In genomic region chr7:128343554-128344430, GRCh38 we compare ENCODE assay signal across 8 cellular contexts. TPM values are rescaled to one million over a fixed set of nuclear protein-coding genes. Genes with fewer than 3 reads are reported as not detected.
A peak's percentile ranks its signal among the peaks of the same experiment; 100 is the strongest.
DNase-seq lines count a peak whose midpoint lies in the region; ATAC-seq and TF ChIP-seq lines count a peak whose summit lies in the region.

Gene RBM28, minus strand, starts transcription at chr7:128343908. Its CDS starts 115 bp downstream, at chr7:128343793.

- H3K27me3 Mint-ChIP-seq in IgD-negative memory B cell: peaks cover 7% of the 10 kb centered on the region
- H3K27me3 Mint-ChIP-seq in activated T-cell treated with anti-CD3 and anti-CD28 coated beads, Interleukin-2, amount 50 U/mL, for 24 hours: no peaks in the 10 kb centered on the region

- H3K9me3 ChIP-seq in esophagus (ENCODE audit: control insufficient read depth in 2 of 2, insufficient read depth in 1 of 2, low read depth in 1 of 2, low read length in 1 of 2): no peaks in the 10 kb centered on the region
- no peaks in the 10 kb centered on the region for H3K9me3 ChIP-seq in muscle layer of colon (ENCODE audit: low read length)

- ATAC-seq in GM21576 (IDR thresholded peaks at IDR 0.05; ENCODE audit: unreplicated experiment): peak; percentile 92

- DNase-seq in DMS53 (lab: John Stamatoyannopoulos, UW): peak; percentile 98
- DNase-seq in activated T-cell treated with anti-CD3 and anti-CD28 coated beads, Interleukin-2, amount 50 U/mL, for 24 hours: peak; percentile 90
- peak; percentile 65 to 69 for DNase-seq in stimulated activated CD8-positive, alpha-beta memory T cell treated with anti-CD3 and anti-CD28 coated beads, Interleukin-7, amount 100 ng/mL, for 1 hour (ENCODE audit: low read depth in 2 of 2)

- H3K27ac Mint-ChIP-seq in IgD-negative memory B cell: peak within 1 kb of the TSS; percentile 90 to 97 (median 95)
- peak within 1 kb of the TSS; percentile 98 for H3K27ac Mint-ChIP-seq in activated T-cell treated with anti-CD3 and anti-CD28 coated beads, Interleukin-2, amount 50 U/mL, for 24 hours

- H3K27ac ChIP-seq in esophagus (ENCODE audit: low read depth in 2 of 2, low read length in 1 of 2): peak within 1 kb of the TSS; percentile 76 to 77
- H3K27ac ChIP-seq in muscle layer of colon (ENCODE audit: low read depth, low read length): peak within 1 kb of the TSS; percentile 15

- H3K36me3 ChIP-seq in esophagus (ENCODE audit: control insufficient read depth in 2 of 2, insufficient read depth in 2 of 2, low read length in 1 of 2): no peaks in the 10 kb centered on the region
- H3K36me3 ChIP-seq in muscle layer of colon (ENCODE audit: insufficient read depth, low read length): peaks cover 5% of the 10 kb centered on the region

- H3K27me3 ChIP-seq in esophagus (ENCODE audit: control insufficient read depth in 1 of 2, insufficient read depth in 2 of 2, low read length in 2 of 2): no peaks in the 10 kb centered on the region
- H3K27me3 ChIP-seq in muscle layer of colon (ENCODE audit: control insufficient read depth in 1 of 2, insufficient read depth in 2 of 2, low read length in 2 of 2): no peaks in the 10 kb centered on the region

- H3K4me3 ChIP-seq in esophagus (ENCODE audit: low read depth in 1 of 2, low read length in 2 of 2): peak within 1 kb of the TSS; percentile 57 to 81
- peak within 1 kb of the TSS; percentile 66 to 89 for H3K4me3 ChIP-seq in muscle layer of colon (ENCODE audit: low read depth in 1 of 2, low read length in 2 of 2)

- H3K4me3 Mint-ChIP-seq in IgD-negative memory B cell: peak within 1 kb of the TSS; percentile 95 to 97 (median 96)
- H3K4me3 Mint-ChIP-seq in activated T-cell treated with anti-CD3 and anti-CD28 coated beads, Interleukin-2, amount 50 U/mL, for 24 hours: peak within 1 kb of the TSS; percentile 98

- H3K9me3 Mint-ChIP-seq in IgD-negative memory B cell: no peaks in the 10 kb centered on the region
- no peaks in the 10 kb centered on the region for H3K9me3 Mint-ChIP-seq in activated T-cell treated with anti-CD3 and anti-CD28 coated beads, Interleukin-2, amount 50 U/mL, for 24 hours

- peaks cover 13 to 24% (median 14%) of the 10 kb centered on the region in 3 donors for H3K4me1 Mint-ChIP-seq in IgD-negative memory B cell
- H3K4me1 Mint-ChIP-seq in activated T-cell treated with anti-CD3 and anti-CD28 coated beads, Interleukin-2, amount 50 U/mL, for 24 hours (ENCODE audit: low read depth): peaks cover 32% of the 10 kb centered on the region

- H3K4me1 ChIP-seq in esophagus (ENCODE audit: control insufficient read depth in 2 of 2, insufficient read depth in 2 of 2, low read length in 1 of 2) (no peaks in the 10 kb centered on the region), muscle layer of colon (ENCODE audit: insufficient read depth, low read length) (peaks cover 16% of the 10 kb centered on the region)

- peak within 1 kb of the TSS; percentile 79 for H3K9ac ChIP-seq in muscle layer of colon (ENCODE audit: low read length)

- WGBS in esophagus, 2 donors: 12 to 13% methylated on average over 49 of the region's 49 CpGs

- H3K36me3 Mint-ChIP-seq in IgD-negative memory B cell: peaks cover 2% of the 10 kb centered on the region
- peaks cover 45% of the 10 kb centered on the region for H3K36me3 Mint-ChIP-seq in activated T-cell treated with anti-CD3 and anti-CD28 coated beads, Interleukin-2, amount 50 U/mL, for 24 hours (ENCODE audit: low read depth)

TF ChIP-seq in PFSK-1, 5 proteins besides CTCF, POLR2A, EP300 and RAD21:
- TF ChIP-seq FOXP2 (optimal IDR thresholded peaks at IDR 0.05; ENCODE audit: borderline replicate concordance, extremely low read depth, extremely low read length, insufficient read depth) (peak; percentile 45), SIN3A (IDR thresholded peaks at IDR 0.05; ENCODE audit: borderline replicate concordance, insufficient read depth, low read length) (peak; percentile 65; the same call in 1 of the 2 replicates), REST (IDR thresholded peaks at IDR 0.05; ENCODE audit: insufficient read depth in 1 of 2, low read depth in 2 of 2, low read length in 2 of 2) (peak; percentile 34 to 35; a peak in 1 of 4 replicates), TAF1 (IDR thresholded peaks at IDR 0.05; ENCODE audit: borderline replicate concordance, insufficient read depth, low read length) (peak; percentile 93), POLR2AphosphoS5 (IDR thresholded peaks at IDR 0.05; ENCODE audit: low read depth, low read length) (peak; percentile 94)

RNA-seq across cellular contexts. Expression of gene RBM28, which starts in this region (rescaled TPM):
- polyA plus RNA-seq in IgD-negative memory B cell: 9.0 TPM
- polyA plus RNA-seq in PFSK-1 (2012; ENCODE audit: insufficient read length, low read depth): 40.5 TPM
- 10 to 100 TPM; 16.0 to 20.1 TPM for polyA plus RNA-seq in esophagus

Comparison
In these comparisons a context has a peak if more than half of its experiments do, and no peak if none do; other contexts are left out.
1. Peak in every context shown above with its lines: DNase-seq, ATAC-seq, H3K4me3 ChIP-seq and H3K27ac ChIP-seq.